Comparison of ENCODE assay signal across 8 cellular contexts in genomic region chr7:130486114-130486962, GRCh38. TPM values are rescaled to one million over a fixed set of nuclear protein-coding genes. Genes with fewer than 3 reads are reported as not detected.
DNase-seq lines count a peak whose midpoint lies in the region; ATAC-seq and TF ChIP-seq lines count a peak whose summit lies in the region.

No MANE protein-coding gene starts in this region.

- intact Hi-C loops in OCI-LY7 (cut with micrococcal nuclease; ENCODE audit: unreplicated experiment): no loop called here

- TF ChIP-seq CTCF in OCI-LY7 (conservative IDR thresholded peaks at IDR 0.05; ENCODE audit: low read length) (peak; percentile 78), gastroesophageal sphincter (IDR thresholded peaks at IDR 0.05) (peak in 3 of 4 experiments; percentile 28 to 61 (median 31)), osteocyte (IDR thresholded peaks at IDR 0.05) (peak; percentile 46), upper lobe of left lung (IDR thresholded peaks at IDR 0.05) (peak; percentile 71 to 85 (median 76))

- CTCF ChIA-PET in OCI-LY7 (lab: Charles Lee; ENCODE audit: unreplicated experiment): no interaction called here

- H3K4me3 ChIP-seq in OCI-LY7 (ENCODE audit: low read depth, low read length, poor library complexity, severe bottlenecking): peak overlapping the region; percentile 51
- peak overlapping the region in 1 of 2 donors; percentile 51 for H3K4me3 ChIP-seq in gastroesophageal sphincter
- H3K4me3 ChIP-seq in upper lobe of left lung: peak overlapping the region; percentile 6 to 66 (median 54)

- H3K27ac ChIP-seq in OCI-LY7 (ENCODE audit: low read depth, low read length, poor library complexity, severe bottlenecking) (no peak overlapping the region), gastroesophageal sphincter (peak overlapping the region in 1 of 4 donors; percentile 31), upper lobe of left lung (peak overlapping the region; percentile 40 to 64 (median 58))

- no peaks in the 10 kb centered on the region for H3K9me2 ChIP-seq in OCI-LY7 (ENCODE audit: insufficient read depth, low read length)

- H3K4me3 Mint-ChIP-seq in osteocyte (ENCODE audit: unreplicated experiment): no peak overlapping the region

- DNase-seq in COLO829 (ENCODE audit: low spot score) (peak; percentile 37), OCI-LY7 (ENCODE audit: low spot score) (peak; percentile 69), osteocyte (ENCODE audit: extremely low spot score, unreplicated experiment) (no peak), upper lobe of left lung (peak; percentile 86 to 88)
- DNase-seq in activated effector memory CD4-positive, alpha-beta T cell treated with anti-CD3 and anti-CD28 coated beads, Interleukin-2, amount 50 U/mL, for 16 hours: peak; percentile 82

- no peaks in the 10 kb centered on the region for H3K79me2 ChIP-seq in OCI-LY7 (ENCODE audit: insufficient read depth, low read depth, low read length)

- no peak for TF ChIP-seq EP300 in gastroesophageal sphincter (IDR thresholded peaks at IDR 0.05)
- no peak for TF ChIP-seq EP300 in upper lobe of left lung (IDR thresholded peaks at IDR 0.05)

- H3K36me3 ChIP-seq in OCI-LY7 (ENCODE audit: insufficient read depth, low read length) (no peaks in the 10 kb centered on the region), gastroesophageal sphincter (no peaks in the 10 kb centered on the region), upper lobe of left lung (no peaks in the 10 kb centered on the region)

- H3K9me3 Mint-ChIP-seq in osteocyte (ENCODE audit: unreplicated experiment): no peaks in the 10 kb centered on the region

- H3K27me3 ChIP-seq in gastroesophageal sphincter (peaks cover 84% of the 10 kb centered on the region), upper lobe of left lung (no peaks in the 10 kb centered on the region)

- peak overlapping the region; percentile 58; the same call in 1 of the 2 replicates for H3K4me2 ChIP-seq in OCI-LY7 (ENCODE audit: low read length)

- no peaks in the 10 kb centered on the region for H3K27me3 Mint-ChIP-seq in osteocyte (ENCODE audit: unreplicated experiment)

- POLR2A ChIA-PET in OCI-LY7 (lab: Charles Lee): interaction anchor here (0.5 to 1.1 kb wide), 2 partner anchors 78 to 1134 kb away, joined by 3 to 5 read pairs; no protein-coding TSS in a partner anchor

- ATAC-seq in HG02642 (IDR thresholded peaks at IDR 0.05; ENCODE audit: poor library complexity, unreplicated experiment) (peak; percentile 54), gastroesophageal sphincter (peak; percentile 64), upper lobe of left lung (ENCODE audit: low FRiP score in 2 of 2) (peak; percentile 81 to 94), GM18519 (IDR thresholded peaks at IDR 0.05; ENCODE audit: low FRiP score, unreplicated experiment) (no peak)

- H3K4me1 ChIP-seq in OCI-LY7 (ENCODE audit: insufficient read depth, low read length, poor library complexity, severe bottlenecking): peaks cover 5% of the 10 kb centered on the region
- H3K4me1 ChIP-seq in gastroesophageal sphincter: peaks cover 0 to 26% (median under 1%) of the 10 kb centered on the region in 3 donors
- H3K4me1 ChIP-seq in upper lobe of left lung: peaks cover 11 to 29% (median 13%) of the 10 kb centered on the region in 4 donors

- no peak for TF ChIP-seq POLR2A in gastroesophageal sphincter (IDR thresholded peaks at IDR 0.05)
- TF ChIP-seq POLR2A in upper lobe of left lung (IDR thresholded peaks at IDR 0.05): no peak

- WGBS in gastroesophageal sphincter (ENCODE audit: low coverage in 1 of 2), 2 donors: 16 to 48% methylated on average over 5 to 11 of the region's 69 CpGs
- 4 to 21% methylated on average over 21 to 46 of the region's 69 CpGs for WGBS in upper lobe of left lung, 2 donors

- H3K36me3 Mint-ChIP-seq in osteocyte (ENCODE audit: unreplicated experiment): no peaks in the 10 kb centered on the region

- BruUV-seq in OCI-LY7 (replicated peaks; lab: Mats Ljungman, UMichigan): no TSS peak

- H4K20me1 ChIP-seq in OCI-LY7 (ENCODE audit: insufficient read depth, low read length): no peaks in the 10 kb centered on the region

- H2AFZ ChIP-seq in OCI-LY7 (ENCODE audit: low read length): peak overlapping the region; percentile 72

- no peaks in the 10 kb centered on the region for H3K9me3 ChIP-seq in OCI-LY7 (ENCODE audit: low read length)
- no peaks in the 10 kb centered on the region for H3K9me3 ChIP-seq in gastroesophageal sphincter
- H3K9me3 ChIP-seq in upper lobe of left lung: no peaks in the 10 kb centered on the region

- H3K27ac Mint-ChIP-seq in osteocyte (ENCODE audit: unreplicated experiment): no peak overlapping the region

- peaks cover 36% of the 10 kb centered on the region for H3K4me1 Mint-ChIP-seq in osteocyte (ENCODE audit: unreplicated experiment)

RNA-seq across cellular contexts. Expression of gene MEST, which starts 5.5 kb away (rescaled TPM):
- total RNA-seq in OCI-LY7 (2014; rRNA removed; shearing (Covaris generic)): 1.8 and 5.2 TPM in 2 replicates
- total RNA-seq in OCI-LY7 (2022): 1.2 and 1.5 TPM in 2 replicates
- total RNA-seq in gastroesophageal sphincter: 1 to 10 TPM; 2.5 to 4.7 (median 3.7) TPM
- 367 and 380 TPM in 2 replicates for total RNA-seq in osteocyte
- 10 to 100 TPM; 13.9 to 52.5 (median 17.8) TPM for total RNA-seq in upper lobe of left lung

RNA-seq across cellular contexts. Expression of gene CEP41, which starts 45.5 kb away (rescaled TPM):
- total RNA-seq in OCI-LY7 (2014; rRNA removed; shearing (Covaris generic)): 19.6 and 25.6 TPM in 2 replicates
- 35.4 and 41.1 TPM in 2 replicates for total RNA-seq in OCI-LY7 (2022)
- 1 to 10 TPM; 3.6 to 6.2 (median 3.9) TPM for total RNA-seq in gastroesophageal sphincter
- 16.4 and 24.1 TPM in 2 replicates for total RNA-seq in osteocyte
- total RNA-seq in upper lobe of left lung: 10 to 100 TPM in 1 of 6 donors, 1 to 10 TPM in 5; 4.3 to 11.5 (median 7.2) TPM
